Comparison of ENCODE assay signal across 10 cellular contexts in genomic region chr3:50573566-50574279, GRCh38. TPM values are rescaled to one million over a fixed set of nuclear protein-coding genes. Genes with fewer than 3 reads are reported as not detected.
DNase-seq lines count a peak whose midpoint lies in the region; ATAC-seq and TF ChIP-seq lines count a peak whose summit lies in the region.
"Had no signal": no experiment of that assay in that cellular context is flagged by ENCODE, and none has a peak within 500 bp of the region (broad histone marks: within the 10 kb centered on the region; RNA-seq: fewer than 3 reads in every experiment).

No MANE protein-coding gene starts in this region.

- peaks cover 0 to 2% of the 10 kb centered on the region in 2 donors for H3K27me3 Mint-ChIP-seq in CD8-positive, alpha-beta memory T cell
- peaks cover 2% of the 10 kb centered on the region for H3K27me3 Mint-ChIP-seq in activated CD8-positive, alpha-beta T cell treated with anti-CD3 and anti-CD28 coated beads, Interleukin-2, amount 10 ng/mL, durations not matched to agents 7 days and 5 days (ENCODE audit: low read depth)
- no peaks in the 10 kb centered on the region for H3K27me3 Mint-ChIP-seq in dendritic cell treated with granulocyte-macrophage colony-stimulating factor and Interleukin-4, amounts not matched to agents 40 ng/mL and 50 ng/mL, for 4 days
- H3K27me3 Mint-ChIP-seq in nephron progenitor cell (ENCODE audit: low read depth, poor library complexity), result no peaks in the 10 kb centered on the region

- peak overlapping the region; percentile 54 for H3K4me3 ChIP-seq in CD8-positive, alpha-beta memory T cell (ENCODE audit: low read length)

- no peaks in the 10 kb centered on the region for H3K9me3 Mint-ChIP-seq in CD8-positive, alpha-beta memory T cell
- no peaks in the 10 kb centered on the region for H3K9me3 Mint-ChIP-seq in activated CD8-positive, alpha-beta T cell treated with anti-CD3 and anti-CD28 coated beads, Interleukin-2, amount 10 ng/mL, durations not matched to agents 7 days and 5 days (ENCODE audit: insufficient read depth)
- no peaks in the 10 kb centered on the region for H3K9me3 Mint-ChIP-seq in dendritic cell treated with granulocyte-macrophage colony-stimulating factor and Interleukin-4, amounts not matched to agents 40 ng/mL and 50 ng/mL, for 4 days
- H3K9me3 Mint-ChIP-seq in nephron progenitor cell, result no peaks in the 10 kb centered on the region

- DNase-seq in CD8-positive, alpha-beta memory T cell, result peak in 4 of 5 donors; percentile 30 to 65 (median 37)
- peak; percentile 97 for DNase-seq in activated CD8-positive, alpha-beta T cell treated with anti-CD3 and anti-CD28 coated beads, Interleukin-2, amount 10 ng/mL, durations not matched to agents 7 days and 5 days
- peak; percentile 54 to 72 for DNase-seq in stimulated activated CD4-positive, alpha-beta T cell treated with anti-CD3 and anti-CD28 coated beads, Interleukin-4, amount 100 ng/mL, for 48 hours (ENCODE audit: low read depth in 2 of 2)
- no peak for DNase-seq in cerebellar nuclear complex (lab: John Stamatoyannopoulos, UW)
- no peak for DNase-seq in nephron progenitor cell
- DNase-seq in NCI-H187 (lab: John Stamatoyannopoulos, UW), result no peak
- no peak for DNase-seq in GM10266 (ENCODE audit: extremely low spot score)
- DNase-seq: aorta, SK-N-SH had no signal

- H3K9me3 ChIP-seq in CD8-positive, alpha-beta memory T cell (ENCODE audit: low read length), result no peaks in the 10 kb centered on the region
- H3K9me3 ChIP-seq: SK-N-SH had no signal

- H3K36me3 ChIP-seq in CD8-positive, alpha-beta memory T cell (ENCODE audit: insufficient read depth, low read length), result peaks cover 7% of the 10 kb centered on the region

- peaks cover 93% of the 10 kb centered on the region for H3K4me1 ChIP-seq in CD8-positive, alpha-beta memory T cell (ENCODE audit: insufficient read depth, low read length)

- intact Hi-C loops in dendritic cell treated with granulocyte-macrophage colony-stimulating factor and Interleukin-4, amounts not matched to agents 40 ng/mL and 50 ng/mL, for 4 days (cut with micrococcal nuclease), result loop anchor here (2.0 to 5.0 kb wide), 2 partner anchors 17 to 809 kb away; no protein-coding TSS in a partner anchor

- H3K36me3 Mint-ChIP-seq in CD8-positive, alpha-beta memory T cell, result peaks cover 0 to 28% (median 0%) of the 10 kb centered on the region in 3 donors
- H3K36me3 Mint-ChIP-seq in activated CD8-positive, alpha-beta T cell treated with anti-CD3 and anti-CD28 coated beads, Interleukin-2, amount 10 ng/mL, durations not matched to agents 7 days and 5 days (ENCODE audit: low read depth), result peaks cover 82% of the 10 kb centered on the region
- peaks cover 82% of the 10 kb centered on the region for H3K36me3 Mint-ChIP-seq in dendritic cell treated with granulocyte-macrophage colony-stimulating factor and Interleukin-4, amounts not matched to agents 40 ng/mL and 50 ng/mL, for 4 days (ENCODE audit: low read depth)
- no peaks in the 10 kb centered on the region for H3K36me3 Mint-ChIP-seq in nephron progenitor cell (ENCODE audit: low read depth)

- CTCF ChIA-PET in CD8-positive, alpha-beta memory T cell (lab: Charles Lee), result interaction anchor here (0.7 to 18.9 kb wide), 8 partner anchors 8 to 797 kb away, joined by 3 to 724 read pairs (median 15); partner anchors contain the start of genes CISH and MAPKAPK3
- CTCF ChIA-PET in activated CD8-positive, alpha-beta T cell treated with anti-CD3 and anti-CD28 coated beads, Interleukin-2, amount 10 ng/mL, durations not matched to agents 7 days and 5 days (lab: Charles Lee), result interaction anchor here (1.7 to 24.5 kb wide), 7 partner anchors 8 to 812 kb away, joined by 4 to 1321 read pairs (median 27); partner anchors contain the start of genes CISH, MANF and MAPKAPK3

- H3K27ac ChIP-seq in CD8-positive, alpha-beta memory T cell (ENCODE audit: low read depth, low read length), result peak overlapping the region; percentile 65

- H3K27me3 ChIP-seq in CD8-positive, alpha-beta memory T cell (ENCODE audit: insufficient read depth, low read length, poor library complexity, severe bottlenecking), result no peaks in the 10 kb centered on the region

- ATAC-seq in activated CD8-positive, alpha-beta T cell treated with anti-CD3 and anti-CD28 coated beads, Interleukin-2, amount 10 ng/mL, durations not matched to agents 7 days and 5 days, result peak; percentile 52

- TF ChIP-seq CTCF in nephron progenitor cell (IDR thresholded peaks at IDR 0.05), result no peak
- TF ChIP-seq CTCF in GM10266 (IDR thresholded peaks at IDR 0.05; ENCODE audit: control insufficient read depth, insufficient read depth, low read depth, missing control alignments), result no peak

- H3K4me1 Mint-ChIP-seq in CD8-positive, alpha-beta memory T cell, result peaks cover 63 to 90% (median 70%) of the 10 kb centered on the region in 3 donors
- H3K4me1 Mint-ChIP-seq in activated CD8-positive, alpha-beta T cell treated with anti-CD3 and anti-CD28 coated beads, Interleukin-2, amount 10 ng/mL, durations not matched to agents 7 days and 5 days (ENCODE audit: low read depth), result peaks cover 84% of the 10 kb centered on the region
- peaks cover 87% of the 10 kb centered on the region for H3K4me1 Mint-ChIP-seq in dendritic cell treated with granulocyte-macrophage colony-stimulating factor and Interleukin-4, amounts not matched to agents 40 ng/mL and 50 ng/mL, for 4 days (ENCODE audit: low read depth)
- peaks cover 11% of the 10 kb centered on the region for H3K4me1 Mint-ChIP-seq in nephron progenitor cell

- POLR2A ChIA-PET in CD8-positive, alpha-beta memory T cell (lab: Charles Lee), result interaction anchor here (1.0 to 2.9 kb wide), 6 partner anchors 15 to 40 kb away, joined by 3 to 18 read pairs (median 4); partner anchors contain the start of gene CISH
- POLR2A ChIA-PET in activated CD8-positive, alpha-beta T cell treated with anti-CD3 and anti-CD28 coated beads, Interleukin-2, amount 10 ng/mL, durations not matched to agents 7 days and 5 days (lab: Charles Lee), result interaction anchor here (0.6 to 15.9 kb wide), 12 partner anchors 9 to 822 kb away, joined by 3 to 1664 read pairs (median 4); partner anchors contain the start of genes CISH, MAPKAPK3 and RASSF1

- H3K4me3 Mint-ChIP-seq in CD8-positive, alpha-beta memory T cell, result peak overlapping the region; percentile 67 to 85 (median 74)
- H3K4me3 Mint-ChIP-seq in activated CD8-positive, alpha-beta T cell treated with anti-CD3 and anti-CD28 coated beads, Interleukin-2, amount 10 ng/mL, durations not matched to agents 7 days and 5 days, result peak overlapping the region; percentile 95
- no peak overlapping the region for H3K4me3 Mint-ChIP-seq in dendritic cell treated with granulocyte-macrophage colony-stimulating factor and Interleukin-4, amounts not matched to agents 40 ng/mL and 50 ng/mL, for 4 days
- no peak overlapping the region for H3K4me3 Mint-ChIP-seq in nephron progenitor cell

- H3K27ac Mint-ChIP-seq in CD8-positive, alpha-beta memory T cell, result peak overlapping the region; percentile 88 to 98 (median 95)
- peak overlapping the region; percentile 93 for H3K27ac Mint-ChIP-seq in activated CD8-positive, alpha-beta T cell treated with anti-CD3 and anti-CD28 coated beads, Interleukin-2, amount 10 ng/mL, durations not matched to agents 7 days and 5 days
- H3K27ac Mint-ChIP-seq in dendritic cell treated with granulocyte-macrophage colony-stimulating factor and Interleukin-4, amounts not matched to agents 40 ng/mL and 50 ng/mL, for 4 days, result peak overlapping the region; percentile 97
- H3K27ac Mint-ChIP-seq in nephron progenitor cell, result no peak overlapping the region

RNA-seq across cellular contexts. Expression of gene HEMK1, which starts 4.4 kb away (rescaled TPM):
- 10 to 100 TPM; 51.8 to 55.0 TPM for total RNA-seq in CD8-positive, alpha-beta memory T cell
- 27.4 TPM for polyA plus RNA-seq in CD8-positive, alpha-beta memory T cell
- 10 to 100 TPM; 83.3 to 86.0 TPM for total RNA-seq in activated CD8-positive, alpha-beta T cell treated with anti-CD3 and anti-CD28 coated beads, Interleukin-2, amount 10 ng/mL, durations not matched to agents 7 days and 5 days

RNA-seq across cellular contexts. Expression of gene C3orf18, which starts 6.2 kb away (rescaled TPM):
- 10 to 100 TPM; 11.5 to 13.0 TPM for total RNA-seq in CD8-positive, alpha-beta memory T cell
- 15.8 TPM for polyA plus RNA-seq in CD8-positive, alpha-beta memory T cell
- 10 to 100 TPM; 58.5 to 61.6 TPM for total RNA-seq in activated CD8-positive, alpha-beta T cell treated with anti-CD3 and anti-CD28 coated beads, Interleukin-2, amount 10 ng/mL, durations not matched to agents 7 days and 5 days

RNA-seq across cellular contexts. Expression of gene CISH, which starts 37.9 kb away (rescaled TPM):
- total RNA-seq in CD8-positive, alpha-beta memory T cell, result 100 to 1,000 TPM; 216 to 222 TPM
- polyA plus RNA-seq in CD8-positive, alpha-beta memory T cell, result 92.8 TPM
- 100 to 1,000 TPM; 380 to 394 TPM for total RNA-seq in activated CD8-positive, alpha-beta T cell treated with anti-CD3 and anti-CD28 coated beads, Interleukin-2, amount 10 ng/mL, durations not matched to agents 7 days and 5 days

RNA-seq across cellular contexts. Expression of gene MAPKAPK3, which starts 43.2 kb away (rescaled TPM):
- 100 to 1,000 TPM; 153 to 156 TPM for total RNA-seq in CD8-positive, alpha-beta memory T cell
- 57.0 TPM for polyA plus RNA-seq in CD8-positive, alpha-beta memory T cell
- total RNA-seq in activated CD8-positive, alpha-beta T cell treated with anti-CD3 and anti-CD28 coated beads, Interleukin-2, amount 10 ng/mL, durations not matched to agents 7 days and 5 days, result 100 to 1,000 TPM; 224 to 225 TPM

Comparison
In these comparisons a context has a peak if more than half of its experiments do, and no peak if none do; other contexts are left out.
1. DNase-seq: peak in CD8-positive, alpha-beta memory T cell (4 of 5), activated CD8-positive, alpha-beta T cell treated with anti-CD3 and anti-CD28 coated beads, Interleukin-2, amount 10 ng/mL, durations not matched to agents 7 days and 5 days (single experiment) and stimulated activated CD4-positive, alpha-beta T cell treated with anti-CD3 and anti-CD28 coated beads, Interleukin-4, amount 100 ng/mL, for 48 hours (2 of 2); none in cerebellar nuclear complex (0 of 2), nephron progenitor cell (single experiment), NCI-H187 (0 of 2) and GM10266 (single experiment).
2. H3K4me3 Mint-ChIP-seq: peak in CD8-positive, alpha-beta memory T cell (7 of 7) and activated CD8-positive, alpha-beta T cell treated with anti-CD3 and anti-CD28 coated beads, Interleukin-2, amount 10 ng/mL, durations not matched to agents 7 days and 5 days (single experiment); none in dendritic cell treated with granulocyte-macrophage colony-stimulating factor and Interleukin-4, amounts not matched to agents 40 ng/mL and 50 ng/mL, for 4 days (single experiment) and nephron progenitor cell (single experiment).
3. RNA of gene C3orf18, which starts 6.2 kb away (total RNA-seq): 58.5 to 61.6 TPM in activated CD8-positive, alpha-beta T cell treated with anti-CD3 and anti-CD28 coated beads, Interleukin-2, amount 10 ng/mL, durations not matched to agents 7 days and 5 days; 11.5 to 13.0 TPM in CD8-positive, alpha-beta memory T cell; every median in the first group is over 4 times any median in the second.